Comparison of ENCODE assay signal across 8 cellular contexts in genomic region chr17:35578195-35578928, GRCh38. TPM values are rescaled to one million over a fixed set of nuclear protein-coding genes. Genes with fewer than 3 reads are reported as not detected.
A peak's percentile ranks its signal among the peaks of the same experiment; 100 is the strongest.
DNase-seq lines count a peak whose midpoint lies in the region; ATAC-seq, FAIRE-seq and TF ChIP-seq lines count a peak whose summit lies in the region.

Gene PEX12 (minus strand): TSS chr17:35578571. CDS start chr17:35578021, 550 bp downstream.

- peak; percentile 33 for TF ChIP-seq CTCF in kidney (IDR thresholded peaks at IDR 0.05; ENCODE audit: borderline replicate concordance, extremely low read depth, insufficient read depth)

- no peaks in the 10 kb centered on the region for H3K9me3 ChIP-seq in kidney (ENCODE audit: control insufficient read depth in 1 of 2, low read length in 2 of 2)

- peak within 1 kb of the TSS; percentile 81 to 97 for H3K27ac ChIP-seq in kidney (ENCODE audit: low read depth in 2 of 2, low read length in 2 of 2)

- in situ Hi-C loops in ACHN (cut with HindIII; ENCODE audit: low pct_ligation_motif_present, low pct_unique_long_range_greater_than_20kb, low sequenced_read_pairs) = no loop called here

- peak; percentile 81 for DNase-seq in ACHN
- DNase-seq in NCI-H446 (lab: John Stamatoyannopoulos, UW) = peak; percentile 63 to 90
- peak; percentile 95 for DNase-seq in cerebellum (ENCODE audit: low spot score)
- peak; percentile 97 for DNase-seq in kidney
- peak; percentile 62 to 70 for DNase-seq in stimulated activated CD4-positive, alpha-beta T cell treated with anti-CD3 and anti-CD28 coated beads, Interleukin-15, amount 100 ng/mL, for 1 hour (ENCODE audit: low read depth in 1 of 2, low spot score in 1 of 2)

- peak within 1 kb of the TSS; percentile 83 to 99 for H3K9ac ChIP-seq in kidney (ENCODE audit: low read length in 2 of 2)

- ATAC-seq in GM19023 (IDR thresholded peaks at IDR 0.05; ENCODE audit: unreplicated experiment) = peak; percentile 90
- ATAC-seq in HG03342 (IDR thresholded peaks at IDR 0.05; ENCODE audit: unreplicated experiment) = peak; percentile 79
- peak; percentile 98 for ATAC-seq in activated CD4-positive, CD25-positive, alpha-beta regulatory T cell treated with anti-CD3 and anti-CD28 coated beads, Interleukin-2, amount 50 U/mL, for 24 hours

- peaks cover 11 to 14% of the 10 kb centered on the region in 2 donors for H3K4me1 ChIP-seq in kidney (ENCODE audit: control insufficient read depth in 1 of 2, insufficient read depth in 1 of 2, low read depth in 1 of 2, low read length in 2 of 2)

- peak; percentile 23 for FAIRE-seq in kidney (lab: Jason Lieb, UNC)

- intact Hi-C loops in kidney (cut with DNase I) = no loop called here

- H3K36me3 ChIP-seq in kidney (ENCODE audit: control insufficient read depth in 1 of 2, insufficient read depth in 2 of 2, low read length in 2 of 2) = peaks cover 5 to 7% of the 10 kb centered on the region in 2 donors

- H3K4me3 ChIP-seq in kidney (ENCODE audit: low read length in 2 of 2) = peak within 1 kb of the TSS; percentile 75 to 97

RNA-seq across cellular contexts. Expression of gene PEX12, which starts in this region (rescaled TPM):
- total RNA-seq in cerebellum = 4.3 TPM
- total RNA-seq in kidney = 6.5 TPM
- 6.6 TPM for polyA plus RNA-seq in kidney (ENCODE audit: insufficient read depth, low read depth, low replicate concordance)

Comparison
In these comparisons a context has a peak if more than half of its experiments do, and no peak if none do; other contexts are left out.
1. Peak in every context shown above with its lines: DNase-seq, ATAC-seq, H3K4me3 ChIP-seq and H3K27ac ChIP-seq.